ENCODE assay signal across 1 cellular context in the genomic region with DNA sequence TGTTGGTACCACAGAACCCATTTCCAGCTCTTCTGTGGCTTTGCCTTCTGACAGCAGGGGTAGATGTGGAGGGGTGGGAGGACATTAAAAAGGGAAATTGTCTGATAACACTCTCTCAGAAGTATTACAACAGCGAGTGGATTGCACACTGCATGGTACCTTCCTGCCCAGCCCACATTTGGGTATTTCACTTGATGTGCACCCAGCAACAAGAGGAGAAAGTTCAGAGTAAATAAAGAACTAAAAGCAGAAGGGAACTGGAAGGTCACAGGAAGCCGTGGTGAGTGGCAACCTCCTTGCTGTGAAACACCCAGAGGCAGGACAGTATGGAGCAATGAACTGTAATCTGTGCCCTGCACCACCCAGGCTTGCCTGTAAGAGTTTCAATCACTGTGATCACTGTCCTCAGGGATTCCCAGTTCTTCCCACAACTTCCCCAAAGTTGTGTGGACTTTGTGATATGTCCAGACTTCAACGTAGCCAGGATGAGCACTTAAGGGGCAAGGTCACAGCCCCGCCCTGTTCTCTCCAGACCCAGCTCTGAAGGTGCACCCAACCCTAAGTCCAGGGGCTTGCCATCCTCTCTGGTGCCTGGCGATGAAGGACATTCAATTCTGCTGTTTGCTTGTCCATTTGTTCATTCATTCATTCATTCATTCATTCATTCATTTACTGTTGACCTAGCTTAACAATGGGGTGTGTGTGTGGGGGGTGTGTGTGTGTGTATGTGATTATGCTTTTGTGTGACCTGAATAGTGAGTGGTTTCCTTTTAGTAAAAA.
TF ChIP-seq lines count a peak whose summit lies in the region.

No MANE protein-coding gene starts in this region.

TF ChIP-seq in SK-N-SH treated with all-trans-retinoic acid at 6 μM for 48 hours, 23 proteins besides CTCF, POLR2A, EP300 and RAD21 (continued from another document):
- TF ChIP-seq, protein P1, sequence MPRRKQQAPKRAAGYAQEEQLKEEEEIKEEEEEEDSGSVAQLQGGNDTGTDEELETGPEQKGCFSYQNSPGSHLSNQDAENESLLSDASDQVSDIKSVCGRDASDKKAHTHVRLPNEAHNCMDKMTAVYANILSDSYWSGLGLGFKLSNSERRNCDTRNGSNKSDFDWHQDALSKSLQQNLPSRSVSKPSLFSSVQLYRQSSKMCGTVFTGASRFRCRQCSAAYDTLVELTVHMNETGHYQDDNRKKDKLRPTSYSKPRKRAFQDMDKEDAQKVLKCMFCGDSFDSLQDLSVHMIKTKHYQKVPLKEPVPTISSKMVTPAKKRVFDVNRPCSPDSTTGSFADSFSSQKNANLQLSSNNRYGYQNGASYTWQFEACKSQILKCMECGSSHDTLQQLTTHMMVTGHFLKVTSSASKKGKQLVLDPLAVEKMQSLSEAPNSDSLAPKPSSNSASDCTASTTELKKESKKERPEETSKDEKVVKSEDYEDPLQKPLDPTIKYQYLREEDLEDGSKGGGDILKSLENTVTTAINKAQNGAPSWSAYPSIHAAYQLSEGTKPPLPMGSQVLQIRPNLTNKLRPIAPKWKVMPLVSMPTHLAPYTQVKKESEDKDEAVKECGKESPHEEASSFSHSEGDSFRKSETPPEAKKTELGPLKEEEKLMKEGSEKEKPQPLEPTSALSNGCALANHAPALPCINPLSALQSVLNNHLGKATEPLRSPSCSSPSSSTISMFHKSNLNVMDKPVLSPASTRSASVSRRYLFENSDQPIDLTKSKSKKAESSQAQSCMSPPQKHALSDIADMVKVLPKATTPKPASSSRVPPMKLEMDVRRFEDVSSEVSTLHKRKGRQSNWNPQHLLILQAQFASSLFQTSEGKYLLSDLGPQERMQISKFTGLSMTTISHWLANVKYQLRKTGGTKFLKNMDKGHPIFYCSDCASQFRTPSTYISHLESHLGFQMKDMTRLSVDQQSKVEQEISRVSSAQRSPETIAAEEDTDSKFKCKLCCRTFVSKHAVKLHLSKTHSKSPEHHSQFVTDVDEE (CRISPR knock-in tag; IDR thresholded peaks at IDR 0.05) = no peak
- TF ChIP-seq BACH2 (CRISPR knock-in tag; IDR thresholded peaks at IDR 0.05; ENCODE audit: borderline replicate concordance) (no peak), CSDC2 (CRISPR knock-in tag; IDR thresholded peaks at IDR 0.05) (no peak), ZFP30 (CRISPR knock-in tag; IDR thresholded peaks at IDR 0.05) (no peak), ZNF8 (CRISPR knock-in tag; IDR thresholded peaks at IDR 0.05) (no peak)
- TF ChIP-seq, protein P2, sequence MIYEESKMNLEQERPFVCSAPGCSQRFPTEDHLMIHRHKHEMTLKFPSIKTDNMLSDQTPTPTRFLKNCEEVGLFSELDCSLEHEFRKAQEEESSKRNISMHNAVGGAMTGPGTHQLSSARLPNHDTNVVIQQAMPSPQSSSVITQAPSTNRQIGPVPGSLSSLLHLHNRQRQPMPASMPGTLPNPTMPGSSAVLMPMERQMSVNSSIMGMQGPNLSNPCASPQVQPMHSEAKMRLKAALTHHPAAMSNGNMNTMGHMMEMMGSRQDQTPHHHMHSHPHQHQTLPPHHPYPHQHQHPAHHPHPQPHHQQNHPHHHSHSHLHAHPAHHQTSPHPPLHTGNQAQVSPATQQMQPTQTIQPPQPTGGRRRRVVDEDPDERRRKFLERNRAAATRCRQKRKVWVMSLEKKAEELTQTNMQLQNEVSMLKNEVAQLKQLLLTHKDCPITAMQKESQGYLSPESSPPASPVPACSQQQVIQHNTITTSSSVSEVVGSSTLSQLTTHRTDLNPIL (CRISPR knock-in tag; IDR thresholded peaks at IDR 0.05; ENCODE audit: low read depth) = no peak
